ENCODE assay signal across 22 cellular contexts in the genomic region with DNA sequence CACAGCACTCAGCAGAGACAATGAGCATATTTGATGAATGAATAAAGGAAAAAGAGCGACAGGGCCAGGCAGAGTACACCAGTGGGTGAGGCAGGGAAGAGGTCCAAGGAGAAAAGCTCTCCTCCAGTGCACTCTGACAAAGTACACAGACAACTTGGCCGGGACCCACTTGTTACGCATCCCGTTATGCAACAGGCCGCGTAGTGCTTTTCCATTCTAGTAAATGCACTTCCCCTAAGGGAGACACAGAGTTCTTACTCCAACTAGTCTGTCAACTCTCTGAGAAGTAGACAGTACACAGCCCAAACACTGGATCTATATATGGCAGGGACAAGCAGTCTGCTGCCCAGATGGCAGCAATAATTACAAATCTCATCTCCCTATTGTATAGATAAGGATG. TPM values are rescaled to one million over a fixed set of nuclear protein-coding genes. Genes with fewer than 3 reads are reported as not detected.
DNase-seq lines count a peak whose midpoint lies in the region; ATAC-seq lines count a peak whose summit lies in the region.
"Had no signal": no experiment of that assay in that cellular context is flagged by ENCODE, and none has a peak within 500 bp of the region (broad histone marks: within the 10 kb centered on the region; RNA-seq: fewer than 3 reads in every experiment).

No MANE protein-coding gene starts in this region.

- H3K36me3 ChIP-seq in aorta (ENCODE audit: control insufficient read depth in 1 of 2, insufficient read depth in 2 of 2, low read length in 1 of 2), result peaks cover 0 to 1% of the 10 kb centered on the region in 2 donors

- ATAC-seq in Right ventricle myocardium inferior (peak; percentile 94), sciatic nerve (peak; percentile 92), aorta (ENCODE audit: low FRiP score) (peak; percentile 82), HG02970 (IDR thresholded peaks at IDR 0.05; ENCODE audit: low FRiP score, unreplicated experiment) (no peak), GM19023 (IDR thresholded peaks at IDR 0.05; ENCODE audit: unreplicated experiment) (no peak)
- ATAC-seq: activated T-cell treated with anti-CD3 and anti-CD28 coated beads, Interleukin-2, amount 50 U/mL, for 72 hours had no signal

- H3K27me3 ChIP-seq in layer of hippocampus (ENCODE audit: control insufficient read depth, insufficient read depth, low read length) (no peaks in the 10 kb centered on the region), aorta (ENCODE audit: control insufficient read depth in 1 of 2, insufficient read depth in 2 of 2, low read length in 1 of 2) (no peaks in the 10 kb centered on the region)
- H3K27me3 ChIP-seq: MG63, pancreas had no signal

- 25 to 32% methylated on average over 6 of the region's 6 CpGs for WGBS in aorta, 2 donors

- no peaks in the 10 kb centered on the region for H3K9me3 ChIP-seq in aorta (ENCODE audit: control insufficient read depth, low read length)
- H3K9me3 ChIP-seq: MG63, pancreas had no signal

- H3K4me3 ChIP-seq in aorta (ENCODE audit: low read length in 2 of 2), result no peak overlapping the region
- H3K4me3 ChIP-seq: MG63, pancreas, SK-N-MC had no signal

- peaks cover 2 to 8% of the 10 kb centered on the region in 2 donors for H3K4me1 ChIP-seq in aorta (ENCODE audit: control insufficient read depth in 1 of 2, insufficient read depth in 2 of 2, low read length in 2 of 2)

- intact Hi-C loops in Right ventricle myocardium inferior (cut with DNase I), result loop anchor here (2.0 kb wide), 1 partner anchor 17 kb away; no protein-coding TSS in a partner anchor
- intact Hi-C loops in cardiac septum (cut with DNase I), result no loop called here
- intact Hi-C loops in sciatic nerve (cut with DNase I), result no loop called here
- intact Hi-C loops in aorta (cut with DNase I), result no loop called here

- H3K27ac ChIP-seq in layer of hippocampus (ENCODE audit: low read depth, low read length) (peak overlapping the region; percentile 35), aorta (ENCODE audit: low read depth in 1 of 2, low read length in 2 of 2) (peak overlapping the region; percentile 80 to 90)
- H3K27ac ChIP-seq: C4-2B, pancreas, SK-N-MC had no signal

- DNase-seq in Right ventricle myocardium inferior (ENCODE audit: missing footprints) (peak; percentile 91), cardiac septum (ENCODE audit: low spot score) (no peak), sciatic nerve (ENCODE audit: low spot score) (peak; percentile 89), aorta (peak; percentile 86 to 91)
- DNase-seq in stimulated activated CD4-positive, alpha-beta T cell treated with anti-CD3 and anti-CD28 coated beads, Interleukin-15, amount 100 ng/mL, for 24 hours, result no peak
- DNase-seq: 8988T; activated CD4-positive, alpha-beta T cell treated with anti-CD3 and anti-CD28 coated beads, Interleukin-2, amount 10 ng/mL, durations not matched to agents 7 days and 5 days; activated naive CD8-positive, alpha-beta T cell treated with anti-CD3 and anti-CD28 coated beads, Interleukin-2, amount 10 ng/mL, durations not matched to agents 7 days and 5 days; activated T-cell treated with anti-CD3 and anti-CD28 coated beads, Interleukin-2, amount 50 U/mL, for 72 hours; central memory CD4-positive, alpha-beta T cell; DMS79 treated with DMSO at 0.1 percent for 48 hours; H7; MG63; NCI-H2029; NCI-H526; pancreas had no signal

RNA-seq across cellular contexts. Expression of gene LARP6, which starts 18.5 kb away (rescaled TPM):
- total RNA-seq in Right ventricle myocardium inferior (55.7 TPM), cardiac septum (37.8 TPM), sciatic nerve (40.7 TPM), aorta (10 to 100 TPM; 42.2 to 49.7 TPM)
- polyA plus RNA-seq in aorta, result 10 to 100 TPM; 31.2 to 73.3 TPM
- total RNA-seq: activated CD4-positive, alpha-beta T cell treated with anti-CD3 and anti-CD28 coated beads, Interleukin-2, amount 10 ng/mL, durations not matched to agents 7 days and 5 days; activated naive CD8-positive, alpha-beta T cell treated with anti-CD3 and anti-CD28 coated beads, Interleukin-2, amount 10 ng/mL, durations not matched to agents 7 days and 5 days; OCI-LY7 had no signal

RNA-seq across cellular contexts. Expression of gene THAP10, which starts 56.8 kb away (rescaled TPM):
- total RNA-seq in Right ventricle myocardium inferior (3.7 TPM), cardiac septum (3.5 TPM), sciatic nerve (3.4 TPM), aorta (1 to 10 TPM in 1 of 2 donors, under 1 TPM in 1; 0.90 to 1.7 TPM)
- 10 to 100 TPM in 1 of 2 donors, 1 to 10 TPM in 1; 1.2 to 14.5 TPM for polyA plus RNA-seq in aorta
- total RNA-seq: activated CD4-positive, alpha-beta T cell treated with anti-CD3 and anti-CD28 coated beads, Interleukin-2, amount 10 ng/mL, durations not matched to agents 7 days and 5 days; activated naive CD8-positive, alpha-beta T cell treated with anti-CD3 and anti-CD28 coated beads, Interleukin-2, amount 10 ng/mL, durations not matched to agents 7 days and 5 days; OCI-LY7 had no signal

RNA-seq across cellular contexts. Expression of gene LRRC49, which starts 57.2 kb away (rescaled TPM):
- total RNA-seq in Right ventricle myocardium inferior (70.9 TPM), cardiac septum (83.2 TPM), sciatic nerve (11.5 TPM), aorta (10 to 100 TPM; 11.0 to 15.2 TPM)
- 10 to 100 TPM; 11.9 to 12.1 TPM for polyA plus RNA-seq in aorta
- total RNA-seq: activated CD4-positive, alpha-beta T cell treated with anti-CD3 and anti-CD28 coated beads, Interleukin-2, amount 10 ng/mL, durations not matched to agents 7 days and 5 days; activated naive CD8-positive, alpha-beta T cell treated with anti-CD3 and anti-CD28 coated beads, Interleukin-2, amount 10 ng/mL, durations not matched to agents 7 days and 5 days; OCI-LY7 had no signal

Comparison
In these comparisons a context has a peak if more than half of its experiments do, and no peak if none do; other contexts are left out.
1. DNase-seq: peak in Right ventricle myocardium inferior (single experiment), sciatic nerve (single experiment) and aorta (2 of 2); none in cardiac septum (single experiment) and stimulated activated CD4-positive, alpha-beta T cell treated with anti-CD3 and anti-CD28 coated beads, Interleukin-15, amount 100 ng/mL, for 24 hours (single experiment).
2. ATAC-seq: peak in Right ventricle myocardium inferior (single experiment), sciatic nerve (single experiment) and aorta (single experiment); none in HG02970 (single experiment) and GM19023 (single experiment).